ENCODE assay signal across 8 cellular contexts in the genomic region with DNA sequence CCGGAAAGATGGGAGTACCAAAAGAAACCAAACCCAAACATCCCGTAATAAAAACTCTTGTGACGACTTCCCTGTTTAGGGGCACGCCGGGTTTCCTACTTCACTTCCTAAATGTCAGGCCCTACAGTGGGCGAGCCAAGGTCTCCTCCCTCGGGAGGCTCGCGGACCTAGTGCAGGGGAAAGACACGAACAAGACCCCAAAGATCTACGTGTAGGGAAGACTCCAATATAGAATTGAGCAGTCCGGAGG. TPM values are rescaled to one million over a fixed set of nuclear protein-coding genes. Genes with fewer than 3 reads are reported as not detected.
DNase-seq lines count a peak whose midpoint lies in the region; ATAC-seq and TF ChIP-seq lines count a peak whose summit lies in the region.

No MANE protein-coding gene starts in this region.

- peaks cover 13% of the 10 kb centered on the region for H3K36me3 Mint-ChIP-seq in dendritic cell treated with granulocyte-macrophage colony-stimulating factor and Interleukin-4, amounts not matched to agents 40 ng/mL and 50 ng/mL, for 4 days (ENCODE audit: low read depth)
- H3K36me3 Mint-ChIP-seq in type B pancreatic cell: no peaks in the 10 kb centered on the region

- H3K4me3 ChIP-seq in ACC112 (ENCODE audit: low read depth, low read length) (peak overlapping the region; percentile 90), Peyer's patch (peak overlapping the region; percentile 76 to 97 (median 96)), lung (peak overlapping the region; percentile 71)

- H3K9me3 ChIP-seq in Peyer's patch (no peaks in the 10 kb centered on the region), lung (ENCODE audit: control insufficient read depth in 2 of 2, insufficient read depth in 1 of 2, low read length in 1 of 2) (no peaks in the 10 kb centered on the region)

- H3K27ac ChIP-seq in ACC112 (ENCODE audit: low read depth, low read length) (peak overlapping the region; percentile 89), Peyer's patch (peak overlapping the region; percentile 94 to 97 (median 95)), lung (ENCODE audit: low read depth in 1 of 2, low read length in 1 of 2) (peak overlapping the region; percentile 81 to 97)

- no peaks in the 10 kb centered on the region for H3K9me3 Mint-ChIP-seq in dendritic cell treated with granulocyte-macrophage colony-stimulating factor and Interleukin-4, amounts not matched to agents 40 ng/mL and 50 ng/mL, for 4 days
- no peaks in the 10 kb centered on the region for H3K9me3 Mint-ChIP-seq in type B pancreatic cell

- TF ChIP-seq CTCF in GM10266 (IDR thresholded peaks at IDR 0.05; ENCODE audit: control insufficient read depth, insufficient read depth, low read depth, missing control alignments) (no peak), Peyer's patch (IDR thresholded peaks at IDR 0.05) (no peak), lung (IDR thresholded peaks at IDR 0.05; ENCODE audit: control extremely low read depth, extremely low read depth) (no peak), type B pancreatic cell (conservative IDR thresholded peaks at IDR 0.05) (no peak)

- DNase-seq in GM10266 (ENCODE audit: extremely low spot score) (peak; percentile 28), Peyer's patch (peak; percentile 47 to 66 (median 59)), lung (ENCODE audit: low spot score) (peak; percentile 51), type B pancreatic cell (ENCODE audit: extremely low spot score, unreplicated experiment) (no peak), HK-2 (ENCODE audit: unreplicated experiment) (no peak)

- peaks cover 30% of the 10 kb centered on the region for H3K79me2 ChIP-seq in ACC112 (ENCODE audit: control insufficient read depth, insufficient read depth, low read length, unreplicated experiment)

- peak overlapping the region; percentile 84 for H2AFZ ChIP-seq in ACC112 (ENCODE audit: low read length, unreplicated experiment)

- TF ChIP-seq POLR2A in Peyer's patch (IDR thresholded peaks at IDR 0.05): no peak

- H3K27ac Mint-ChIP-seq in dendritic cell treated with granulocyte-macrophage colony-stimulating factor and Interleukin-4, amounts not matched to agents 40 ng/mL and 50 ng/mL, for 4 days: peak overlapping the region; percentile 97
- peak overlapping the region; percentile 95 for H3K27ac Mint-ChIP-seq in type B pancreatic cell

- H3K27me3 ChIP-seq in ACC112 (ENCODE audit: insufficient read depth, low read length): no peaks in the 10 kb centered on the region
- no peaks in the 10 kb centered on the region for H3K27me3 ChIP-seq in Peyer's patch
- H3K27me3 ChIP-seq in lung (ENCODE audit: control insufficient read depth, insufficient read depth): no peaks in the 10 kb centered on the region

- intact Hi-C loops in dendritic cell treated with granulocyte-macrophage colony-stimulating factor and Interleukin-4, amounts not matched to agents 40 ng/mL and 50 ng/mL, for 4 days (cut with micrococcal nuclease): loop anchor here (1.0 kb wide), 2 partner anchors 16 to 65 kb away; partner anchors contain the start of genes CPSF2, NDUFB1 and TRIP11

- WGBS in lung, 2 donors: 0 to 1% methylated on average over 12 of the region's 12 CpGs

- H3K36me3 ChIP-seq in ACC112 (ENCODE audit: insufficient read depth, low read length) (no peaks in the 10 kb centered on the region), Peyer's patch (no peaks in the 10 kb centered on the region), lung (ENCODE audit: control insufficient read depth in 2 of 2, insufficient read depth in 2 of 2, low read length in 2 of 2) (peaks cover 0 to 2% of the 10 kb centered on the region in 2 donors)

- peak; percentile 6 for ATAC-seq in HG02973 (IDR thresholded peaks at IDR 0.05; ENCODE audit: unreplicated experiment)
- peak; percentile 41 for ATAC-seq in lung (ENCODE audit: insufficient read depth, low FRiP score)

- H3K4me1 Mint-ChIP-seq in dendritic cell treated with granulocyte-macrophage colony-stimulating factor and Interleukin-4, amounts not matched to agents 40 ng/mL and 50 ng/mL, for 4 days (ENCODE audit: low read depth): peaks cover 49% of the 10 kb centered on the region
- peaks cover 17% of the 10 kb centered on the region for H3K4me1 Mint-ChIP-seq in type B pancreatic cell (ENCODE audit: unreplicated experiment)

- H3K4me1 ChIP-seq in ACC112 (ENCODE audit: control insufficient read depth, insufficient read depth, low read length, unreplicated experiment): peaks cover 3% of the 10 kb centered on the region
- H3K4me1 ChIP-seq in Peyer's patch: peaks cover 0 to 21% (median 5%) of the 10 kb centered on the region in 4 donors
- H3K4me1 ChIP-seq in lung (ENCODE audit: control insufficient read depth in 2 of 2, insufficient read depth in 2 of 2, low read length in 2 of 2): peaks cover 0 to 8% of the 10 kb centered on the region in 2 donors

- peak overlapping the region; percentile 98 for H3K4me3 Mint-ChIP-seq in dendritic cell treated with granulocyte-macrophage colony-stimulating factor and Interleukin-4, amounts not matched to agents 40 ng/mL and 50 ng/mL, for 4 days
- peak overlapping the region; percentile 96 for H3K4me3 Mint-ChIP-seq in type B pancreatic cell

- H3K27me3 Mint-ChIP-seq in dendritic cell treated with granulocyte-macrophage colony-stimulating factor and Interleukin-4, amounts not matched to agents 40 ng/mL and 50 ng/mL, for 4 days: peaks cover 5% of the 10 kb centered on the region
- peaks cover 3% of the 10 kb centered on the region for H3K27me3 Mint-ChIP-seq in type B pancreatic cell

RNA-seq across cellular contexts. Expression of gene ATXN3, which starts 0.6 kb away (rescaled TPM):
- 100 to 1,000 TPM in 1 of 4 donors, 10 to 100 TPM in 3; 13.3 to 156 (median 23.3) TPM for total RNA-seq in Peyer's patch
- 10 to 100 TPM; 25.6 to 68.1 TPM for total RNA-seq in lung
- polyA plus RNA-seq in lung: 10 to 100 TPM; 13.7 to 16.9 TPM
- 30.1 and 30.5 TPM in 2 replicates for total RNA-seq in type B pancreatic cell (ENCODE audit: low replicate concordance)

RNA-seq across cellular contexts. Expression of gene NDUFB1, which starts 15.7 kb away (rescaled TPM):
- 100 to 1,000 TPM; 182 to 325 (median 217) TPM for total RNA-seq in Peyer's patch
- total RNA-seq in lung: 100 to 1,000 TPM; 108 to 173 TPM
- 1,000 to 10,000 TPM in 1 of 2 donors, 100 to 1,000 TPM in 1; 309 to 1,169 TPM for polyA plus RNA-seq in lung
- total RNA-seq in type B pancreatic cell (ENCODE audit: low replicate concordance): 129 and 146 TPM in 2 replicates

RNA-seq across cellular contexts. Expression of gene CPSF2, which starts 16.0 kb away (rescaled TPM):
- 10 to 100 TPM; 24.3 to 48.7 (median 25.4) TPM for total RNA-seq in Peyer's patch
- 10 to 100 TPM; 30.9 to 49.6 TPM for total RNA-seq in lung
- 10 to 100 TPM in 1 of 2 donors, 1 to 10 TPM in 1; 6.1 to 17.3 TPM for polyA plus RNA-seq in lung
- total RNA-seq in type B pancreatic cell (ENCODE audit: low replicate concordance): 67.8 and 81.2 TPM in 2 replicates

Comparison
In these comparisons a context has a peak if more than half of its experiments do, and no peak if none do; other contexts are left out.
1. DNase-seq: peak in GM10266 (single experiment), Peyer's patch (3 of 3) and lung (single experiment); none in type B pancreatic cell (single experiment) and HK-2 (single experiment).
2. Peak in every context shown above with its lines, with median percentiles within 50 percentile points of each other: H3K27ac ChIP-seq and H3K4me3 ChIP-seq.